ENCODE assay signal across 11 cellular contexts in the genomic region with DNA sequence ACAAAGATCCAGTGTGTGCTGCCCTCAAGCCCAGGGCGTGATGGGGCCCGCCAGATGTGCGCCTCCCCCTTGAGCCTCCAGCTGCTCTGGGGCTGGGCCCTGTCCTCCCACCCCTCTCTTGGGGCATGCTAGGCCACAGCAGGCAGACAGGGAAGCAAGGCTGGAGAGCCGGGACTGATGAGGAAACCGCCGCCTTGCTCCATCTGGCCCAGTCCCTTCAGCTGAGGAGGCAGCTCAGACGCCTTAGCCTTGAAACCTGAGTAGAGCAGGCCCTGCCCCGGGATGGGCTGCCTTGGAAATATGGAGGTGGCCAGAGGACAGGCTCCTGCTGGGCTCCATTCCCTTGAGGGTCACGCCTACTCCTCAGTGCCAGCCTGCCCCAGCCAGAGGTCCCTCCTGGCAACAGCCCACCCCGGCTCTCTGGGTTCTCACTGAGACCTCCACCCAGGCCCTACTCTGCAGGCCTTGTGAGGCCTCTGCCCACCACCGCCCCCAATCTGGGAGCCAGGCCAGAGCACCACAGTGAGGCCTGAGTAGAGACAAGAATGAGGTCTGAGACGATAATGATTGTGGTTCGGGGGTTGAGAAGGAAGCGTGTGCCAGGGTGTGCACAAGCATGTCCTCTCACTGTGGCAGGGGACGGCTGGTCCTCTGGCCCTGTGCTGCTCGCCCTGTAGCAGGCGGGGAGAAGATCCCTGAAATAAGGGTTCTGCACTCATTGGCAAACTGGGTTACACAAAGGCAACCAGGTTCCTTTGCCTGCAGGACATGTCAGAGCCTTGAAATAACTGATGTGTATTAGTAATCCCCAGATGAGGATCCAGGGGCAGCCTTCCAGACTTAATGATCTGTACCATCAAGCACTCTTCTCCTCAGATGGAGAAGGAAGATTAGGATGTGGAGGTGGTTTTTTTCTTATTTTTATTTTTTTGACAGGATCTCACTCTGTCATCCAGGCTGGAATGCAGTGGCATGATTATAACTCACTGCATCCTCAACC. TPM values are rescaled to one million over a fixed set of nuclear protein-coding genes. Genes with fewer than 3 reads are reported as not detected.
DNase-seq lines count a peak whose midpoint lies in the region; ATAC-seq and TF ChIP-seq lines count a peak whose summit lies in the region.
"Had no signal": no experiment of that assay in that cellular context is flagged by ENCODE, and none has a peak within 500 bp of the region (broad histone marks: within the 10 kb centered on the region; RNA-seq: fewer than 3 reads in every experiment).

No MANE protein-coding gene starts in this region.

- CTCF ChIA-PET in AG04450 (lab: Charles Lee), result interaction anchor here (1.4 kb wide), 1 partner anchor 87 kb away, joined by 4 read pairs; no protein-coding TSS in a partner anchor

- ATAC-seq in HG03045 (IDR thresholded peaks at IDR 0.05; ENCODE audit: unreplicated experiment), result no peak
- no peak for ATAC-seq in GM19035 (IDR thresholded peaks at IDR 0.05; ENCODE audit: unreplicated experiment)
- ATAC-seq: activated T-cell treated with anti-CD3 and anti-CD28 coated beads, Interleukin-2, amount 50 U/mL, for 4 hours had no signal

- POLR2A ChIA-PET in AG04450 (lab: Yijun Ruan, JAX), result interaction anchor here (1.4 to 2.5 kb wide), 2 partner anchors 18 to 28 kb away, joined by 3 to 7 read pairs; no protein-coding TSS in a partner anchor

- no peak for TF ChIP-seq CTCF in AG04450 (IDR thresholded peaks at IDR 0.05; ENCODE audit: low read depth, low read length)
- TF ChIP-seq CTCF in fibroblast of mammary gland (conservative IDR thresholded peaks at IDR 0.05; ENCODE audit: control insufficient read depth, insufficient read depth, low read depth, low read length), result no peak
- no peak for TF ChIP-seq CTCF in nephron progenitor cell (IDR thresholded peaks at IDR 0.05)

- H3K4me3 Mint-ChIP-seq in nephron progenitor cell, result no peak overlapping the region
- H3K4me3 Mint-ChIP-seq: activated T-cell treated with anti-CD3 and anti-CD28 coated beads, Interleukin-2, amount 50 U/mL, for 4 hours had no signal

- no peak for DNase-seq in AG04450 (ENCODE audit: low read depth, low spot score)
- peak; percentile 33 for DNase-seq in NCI-H69 (lab: John Stamatoyannopoulos, UW)
- peak; percentile 57 for DNase-seq in fibroblast of mammary gland (ENCODE audit: low read depth)
- no peak for DNase-seq in nephron progenitor cell
- no peak for DNase-seq in HT-29 (ENCODE audit: low spot score)
- no peak for DNase-seq in COLO668 (lab: John Stamatoyannopoulos, UW; ENCODE audit: unreplicated experiment)
- DNase-seq: activated T-cell treated with anti-CD3 and anti-CD28 coated beads, Interleukin-2, amount 50 U/mL, for 4 hours; effector CD8-positive, alpha-beta T cell; T-helper 1 cell had no signal

- H3K27me3 ChIP-seq in AG04450 (ENCODE audit: control insufficient read depth, insufficient read depth, low read length), result no peaks in the 10 kb centered on the region

- H3K27ac ChIP-seq in AG04450 (ENCODE audit: low read depth, low read length), result peak overlapping the region; percentile 11

- H3K4me3 ChIP-seq in AG04450 (ENCODE audit: low read depth, low read length), result no peak overlapping the region
- H3K4me3 ChIP-seq in fibroblast of mammary gland (ENCODE audit: control insufficient read depth, low read depth, low read length), result no peak overlapping the region

- peak overlapping the region; percentile 72 for H3K27ac Mint-ChIP-seq in nephron progenitor cell

- H3K4me1 Mint-ChIP-seq in nephron progenitor cell, result peaks cover 88% of the 10 kb centered on the region

- peaks cover 44% of the 10 kb centered on the region for H3K36me3 Mint-ChIP-seq in nephron progenitor cell (ENCODE audit: low read depth)

- H3K9me3 Mint-ChIP-seq in nephron progenitor cell, result no peaks in the 10 kb centered on the region
- H3K9me3 Mint-ChIP-seq: activated T-cell treated with anti-CD3 and anti-CD28 coated beads, Interleukin-2, amount 50 U/mL, for 4 hours had no signal

- no peaks in the 10 kb centered on the region for H3K9me3 ChIP-seq in AG04450 (ENCODE audit: control insufficient read depth, insufficient read depth, low read length)

- H3K27me3 Mint-ChIP-seq in nephron progenitor cell (ENCODE audit: low read depth, poor library complexity), result no peaks in the 10 kb centered on the region

RNA-seq across cellular contexts. Expression of a gene that starts 30.9 kb away (rescaled TPM):
- polyA plus RNA-seq in AG04450 (2011; rRNA removed), result 21.3 and 21.5 TPM in 2 replicates
- polyA minus RNA-seq in AG04450 (2011; rRNA and poly(A)+ RNA removed), result 10.1 and 13.0 TPM in 2 replicates
- 211 and 220 TPM in 2 replicates for total RNA-seq in HT-29 (2014; rRNA removed; shearing (Covaris generic))

Comparison
In these comparisons a context has a peak if more than half of its experiments do, and no peak if none do; other contexts are left out.
1. DNase-seq: peak in NCI-H69 (single experiment) and fibroblast of mammary gland (single experiment); none in AG04450 (single experiment), nephron progenitor cell (single experiment), HT-29 (single experiment) and COLO668 (single experiment).